1 cellular context compared by ENCODE assay signal in genomic region chr17:32027271-32027670, GRCh38.
TF ChIP-seq lines count a peak whose summit lies in the region.

No MANE protein-coding gene starts in this region.

TF ChIP-seq in GM12878, 131 proteins besides CTCF, POLR2A, EP300 and RAD21:
- TF ChIP-seq HDGF (IDR thresholded peaks at IDR 0.05), result 0 out of 2 replicates have a peak, but pooled peaks have one; percentile 35
